Comparison of ENCODE assay signal across 10 cellular contexts in the genomic region with DNA sequence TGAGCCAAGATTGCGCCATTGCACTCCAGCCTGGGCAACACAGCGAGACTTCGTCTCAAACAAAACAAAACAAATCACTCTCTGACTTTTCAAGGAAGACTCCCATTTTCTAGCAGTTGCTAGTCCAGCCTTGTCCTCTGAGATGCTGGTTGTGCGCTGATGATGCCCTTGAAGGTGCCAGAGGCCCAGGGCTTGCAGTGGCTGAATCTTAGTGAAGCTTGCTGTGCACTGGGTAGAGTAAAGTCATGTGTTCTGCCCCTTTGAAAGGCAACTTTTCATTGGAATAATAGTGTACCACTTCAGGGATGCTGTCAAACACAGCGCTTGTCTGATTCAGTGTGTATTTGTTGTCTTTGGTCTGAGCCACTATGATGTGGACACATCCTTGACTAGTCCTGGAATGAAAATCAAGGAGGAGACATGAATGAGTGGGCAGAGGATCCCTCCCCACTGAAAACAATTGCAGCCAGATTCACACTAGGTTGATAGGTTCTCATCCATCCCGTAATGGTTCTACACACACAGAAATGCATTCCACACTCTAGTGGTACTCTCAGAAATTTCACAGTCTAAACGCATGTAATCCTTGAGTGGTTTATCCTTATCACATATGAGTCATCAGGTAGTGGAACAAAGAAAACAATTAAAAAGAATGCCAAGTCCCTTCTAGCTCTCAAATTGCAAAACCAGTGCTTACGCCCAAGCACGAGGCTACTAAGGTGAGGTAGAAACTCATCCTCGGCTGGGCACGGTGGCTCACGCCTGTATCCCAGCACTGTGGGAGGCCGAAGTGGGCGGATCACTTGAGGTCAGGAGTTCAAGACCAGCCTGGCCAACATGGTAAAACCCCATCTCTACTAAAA. TPM values are rescaled to one million over a fixed set of nuclear protein-coding genes. Genes with fewer than 3 reads are reported as not detected.
A peak's percentile ranks its signal among the peaks of the same experiment; 100 is the strongest.
DNase-seq lines count a peak whose midpoint lies in the region; ATAC-seq and TF ChIP-seq lines count a peak whose summit lies in the region.
"Had no signal": no experiment of that assay in that cellular context is flagged by ENCODE, and none has a peak within 500 bp of the region (broad histone marks: within the 10 kb centered on the region; RNA-seq: fewer than 3 reads in every experiment).

No MANE protein-coding gene starts in this region.

- no peak overlapping the region for H3K4me3 Mint-ChIP-seq in endodermal cell

- H3K4me1 Mint-ChIP-seq in endodermal cell, result peaks cover 10% of the 10 kb centered on the region

- DNase-seq in Caki2 (ENCODE audit: low read depth), result peak; percentile 95
- DNase-seq in NCI-H2196 treated with DMSO at 0.1 percent for 48 hours (lab: John Stamatoyannopoulos, UW; ENCODE audit: unreplicated experiment), result peak; percentile 37
- DNase-seq in mucosa of gallbladder (ENCODE audit: low spot score), result peak; percentile 40
- DNase-seq in islet precursor cell, result no peak
- no peak for DNase-seq in endodermal cell
- DNase-seq: NCI-H526 treated with DMSO at 0.1 percent for 48 hours had no signal

- peaks cover 8% of the 10 kb centered on the region for H3K4me1 ChIP-seq in endodermal cell (ENCODE audit: control insufficient read depth, insufficient read depth, low read length)

- H3K9me3 Mint-ChIP-seq in endodermal cell, result no peaks in the 10 kb centered on the region
- H3K9me3 Mint-ChIP-seq: activated T-helper 2 cell treated with anti-CD3 and anti-CD28 coated beads, Interferon-gamma antibody, Interleukin-2, Interleukin-4, amounts not matched to agents 10 μg/mL and 5 μg/mL and 100 μg/mL, durations not matched to agents 14 hours and 24 hours and 36 hours had no signal

- H3K4me3 ChIP-seq in endodermal cell (ENCODE audit: low read length), result no peak overlapping the region

- H3K27me3 ChIP-seq in endodermal cell (ENCODE audit: control insufficient read depth, insufficient read depth, low read length, poor library complexity, severe bottlenecking), result no peaks in the 10 kb centered on the region

- H3K27ac ChIP-seq in endodermal cell (ENCODE audit: low read depth, low read length), result no peak overlapping the region

- no peak overlapping the region for H3K27ac Mint-ChIP-seq in endodermal cell
- H3K27ac Mint-ChIP-seq: activated T-helper 2 cell treated with anti-CD3 and anti-CD28 coated beads, Interferon-gamma antibody, Interleukin-2, Interleukin-4, amounts not matched to agents 10 μg/mL and 5 μg/mL and 100 μg/mL, durations not matched to agents 14 hours and 24 hours and 36 hours had no signal

- in situ Hi-C loops in Caki2 (cut with HindIII; ENCODE audit: low pct_unique_long_range_greater_than_20kb, low sequenced_read_pairs), result no loop called here

- H3K9ac ChIP-seq in endodermal cell (ENCODE audit: extremely low read depth, low read length, poor library complexity, severe bottlenecking), result no peak overlapping the region

- no peak for TF ChIP-seq CTCF in endodermal cell (conservative IDR thresholded peaks at IDR 0.05)

- WGBS in endodermal cell (ENCODE audit: insufficient coverage in 1 of 2, insufficient read length in 1 of 2), 2 experiments, result 88 to 89% methylated on average over 11 to 14 of the region's 14 CpGs

- no peaks in the 10 kb centered on the region for H3K36me3 ChIP-seq in endodermal cell (ENCODE audit: control insufficient read depth, insufficient read depth, low read length)

- peaks cover 5% of the 10 kb centered on the region for H3K27me3 Mint-ChIP-seq in endodermal cell (ENCODE audit: insufficient read depth)

- H3K9me3 ChIP-seq in endodermal cell (ENCODE audit: control insufficient read depth, low read length), result no peaks in the 10 kb centered on the region

- H3K36me3 Mint-ChIP-seq in endodermal cell (ENCODE audit: low read depth), result no peaks in the 10 kb centered on the region

- ATAC-seq in esophagus mucosa, result peak; percentile 79
- ATAC-seq in HG02884 (IDR thresholded peaks at IDR 0.05; ENCODE audit: unreplicated experiment), result no peak
- ATAC-seq in GM21576 (IDR thresholded peaks at IDR 0.05; ENCODE audit: unreplicated experiment), result no peak

RNA-seq across cellular contexts. Expression of a gene that starts 17.8 kb away (rescaled TPM):
- total RNA-seq in Caki2 (2014; rRNA removed; shearing (Covaris generic); ENCODE audit: low replicate concordance), result not detected in 2 replicates
- 0.44 TPM for total RNA-seq in esophagus mucosa
- total RNA-seq in mucosa of gallbladder, result 2.3 TPM
- not detected for total RNA-seq in endodermal cell
- not detected for polyA plus RNA-seq in endodermal cell (2013, experiment 1 of 2)
- polyA plus RNA-seq in endodermal cell (2013, experiment 2 of 2), result not detected
- total RNA-seq: activated T-helper 2 cell treated with anti-CD3 and anti-CD28 coated beads, Interferon-gamma antibody, Interleukin-2, Interleukin-4, amounts not matched to agents 10 μg/mL and 5 μg/mL and 100 μg/mL, durations not matched to agents 14 hours and 24 hours and 36 hours had no signal

RNA-seq across cellular contexts. Expression of a gene that starts 18.0 kb away (rescaled TPM):
- not detected in 2 replicates for total RNA-seq in Caki2 (2014; rRNA removed; shearing (Covaris generic); ENCODE audit: low replicate concordance)
- total RNA-seq in esophagus mucosa (1.4 TPM), mucosa of gallbladder (6.2 TPM), endodermal cell (under 1 TPM; 0.24 to 0.35 TPM)
- 0.14 TPM for polyA plus RNA-seq in endodermal cell (2013, experiment 1 of 2)
- polyA plus RNA-seq in endodermal cell (2013, experiment 2 of 2), result 0.17 TPM

Comparison
In these comparisons a context has a peak if more than half of its experiments do, and no peak if none do; other contexts are left out.
1. DNase-seq: peak in Caki2 (single experiment), NCI-H2196 treated with DMSO at 0.1 percent for 48 hours (single experiment) and mucosa of gallbladder (single experiment); none in islet precursor cell (single experiment) and endodermal cell (single experiment).